Comparison of ENCODE assay signal across 8 cellular contexts in genomic region chr4:179307297-179308136, GRCh38.
A peak's percentile ranks its signal among the peaks of the same experiment; 100 is the strongest.
DNase-seq lines count a peak whose midpoint lies in the region; ATAC-seq and TF ChIP-seq lines count a peak whose summit lies in the region.

No MANE protein-coding gene starts in this region.

- no peak for DNase-seq in heart right ventricle
- DNase-seq in left ventricle myocardium inferior = no peak
- DNase-seq in activated CD8-positive, alpha-beta T cell treated with anti-CD3 and anti-CD28 coated beads for 36 hours = peak; percentile 39
- peak in 1 of 3 donors; percentile 46 for DNase-seq in right lobe of liver
- no peak for DNase-seq in NCI-H1048 (lab: John Stamatoyannopoulos, UW)
- DNase-seq in NCI-H524 treated with DMSO at 0.1 percent for 48 hours (lab: John Stamatoyannopoulos, UW) = no peak

- CTCF ChIA-PET in activated CD8-positive, alpha-beta T cell treated with anti-CD3 and anti-CD28 coated beads for 36 hours (lab: Charles Lee) = interaction anchor here (1.1 kb wide), 1 partner anchor 28 kb away, joined by 4 read pairs; no protein-coding TSS in a partner anchor

- peaks cover 16% of the 10 kb centered on the region for H3K9me3 Mint-ChIP-seq in activated CD8-positive, alpha-beta T cell treated with anti-CD3 and anti-CD28 coated beads for 36 hours

- H3K36me3 Mint-ChIP-seq in activated CD8-positive, alpha-beta T cell treated with anti-CD3 and anti-CD28 coated beads for 36 hours (ENCODE audit: low read depth) = no peaks in the 10 kb centered on the region

- no peak overlapping the region for H3K27ac ChIP-seq in heart right ventricle
- no peak overlapping the region for H3K27ac ChIP-seq in left ventricle myocardium inferior (replicated peaks)
- no peak overlapping the region for H3K27ac ChIP-seq in right lobe of liver

- no peaks in the 10 kb centered on the region for H3K4me1 ChIP-seq in heart right ventricle
- no peaks in the 10 kb centered on the region for H3K4me1 ChIP-seq in left ventricle myocardium inferior
- no peaks in the 10 kb centered on the region for H3K4me1 ChIP-seq in right lobe of liver

- intact Hi-C loops in heart right ventricle (cut with DNase I) (no loop called here), left ventricle myocardium inferior (cut with micrococcal nuclease) (no loop called here), right lobe of liver (cut with DNase I) (no loop called here)
- intact Hi-C loops in activated CD8-positive, alpha-beta T cell treated with anti-CD3 and anti-CD28 coated beads for 36 hours (cut with micrococcal nuclease) = no loop called here

- H3K27me3 ChIP-seq in heart right ventricle (no peaks in the 10 kb centered on the region), left ventricle myocardium inferior (ENCODE audit: low read depth) (no peaks in the 10 kb centered on the region), right lobe of liver (peaks cover 0 to 3% of the 10 kb centered on the region in 2 donors)

- peak in 5 of 9 donors; percentile 14 to 48 (median 36) for TF ChIP-seq CTCF in heart right ventricle (IDR thresholded peaks at IDR 0.05)
- TF ChIP-seq CTCF in left ventricle myocardium inferior (IDR thresholded peaks at IDR 0.05; ENCODE audit: borderline replicate concordance) = no peak
- TF ChIP-seq CTCF in activated CD8-positive, alpha-beta T cell treated with anti-CD3 and anti-CD28 coated beads for 36 hours (IDR thresholded peaks at IDR 0.05) = peak; percentile 68
- TF ChIP-seq CTCF in right lobe of liver (IDR thresholded peaks at IDR 0.05) = peak; percentile 59 to 69 (median 66)

- peaks cover 0 to 74% (median 15%) of the 10 kb centered on the region in 11 donors for H3K9me3 ChIP-seq in heart right ventricle
- peaks cover 82% of the 10 kb centered on the region for H3K9me3 ChIP-seq in left ventricle myocardium inferior (replicated peaks)
- H3K9me3 ChIP-seq in right lobe of liver = no peaks in the 10 kb centered on the region

- no peaks in the 10 kb centered on the region for H3K27me3 Mint-ChIP-seq in activated CD8-positive, alpha-beta T cell treated with anti-CD3 and anti-CD28 coated beads for 36 hours

- ATAC-seq in heart right ventricle (no peak), GM21423 (IDR thresholded peaks at IDR 0.05; ENCODE audit: unreplicated experiment) (peak; percentile 89), HG03575 (IDR thresholded peaks at IDR 0.05; ENCODE audit: extremely low read depth, insufficient number of reproducible peaks, low FRiP score, unreplicated experiment) (peak; percentile 64), right lobe of liver (peak; percentile 77 to 82 (median 82))
- ATAC-seq in activated CD8-positive, alpha-beta T cell treated with anti-CD3 and anti-CD28 coated beads for 36 hours = no peak

- H3K4me1 Mint-ChIP-seq in activated CD8-positive, alpha-beta T cell treated with anti-CD3 and anti-CD28 coated beads for 36 hours (ENCODE audit: low read depth) = no peaks in the 10 kb centered on the region

- H3K4me3 ChIP-seq in heart right ventricle (no peak overlapping the region), left ventricle myocardium inferior (no peak overlapping the region), right lobe of liver (no peak overlapping the region)

- POLR2A ChIA-PET in activated CD8-positive, alpha-beta T cell treated with anti-CD3 and anti-CD28 coated beads for 36 hours (lab: Charles Lee) = no interaction called here

- no peak overlapping the region for H3K27ac Mint-ChIP-seq in activated CD8-positive, alpha-beta T cell treated with anti-CD3 and anti-CD28 coated beads for 36 hours

- no peak for TF ChIP-seq POLR2A in right lobe of liver (IDR thresholded peaks at IDR 0.05)

- H3K36me3 ChIP-seq in heart right ventricle = no peaks in the 10 kb centered on the region
- no peaks in the 10 kb centered on the region for H3K36me3 ChIP-seq in left ventricle myocardium inferior
- no peaks in the 10 kb centered on the region for H3K36me3 ChIP-seq in right lobe of liver

- H3K4me3 Mint-ChIP-seq in activated CD8-positive, alpha-beta T cell treated with anti-CD3 and anti-CD28 coated beads for 36 hours = no peak overlapping the region

- 61 to 70% methylated on average over 4 of the region's 4 CpGs for WGBS in heart right ventricle, 2 donors
- 42% methylated on average over 4 of the region's 4 CpGs for WGBS in right lobe of liver (ENCODE audit: insufficient coverage, low coverage, low lambda C conversion rate, missing lambda C conversion rate)

Comparison
In these comparisons a context has a peak if more than half of its experiments do, and no peak if none do; other contexts are left out.
1. ATAC-seq: peak in GM21423 (single experiment), HG03575 (single experiment) and right lobe of liver (4 of 4); none in heart right ventricle (0 of 8) and activated CD8-positive, alpha-beta T cell treated with anti-CD3 and anti-CD28 coated beads for 36 hours (single experiment).